ENCODE assay signal across 8 cellular contexts in the genomic region with DNA sequence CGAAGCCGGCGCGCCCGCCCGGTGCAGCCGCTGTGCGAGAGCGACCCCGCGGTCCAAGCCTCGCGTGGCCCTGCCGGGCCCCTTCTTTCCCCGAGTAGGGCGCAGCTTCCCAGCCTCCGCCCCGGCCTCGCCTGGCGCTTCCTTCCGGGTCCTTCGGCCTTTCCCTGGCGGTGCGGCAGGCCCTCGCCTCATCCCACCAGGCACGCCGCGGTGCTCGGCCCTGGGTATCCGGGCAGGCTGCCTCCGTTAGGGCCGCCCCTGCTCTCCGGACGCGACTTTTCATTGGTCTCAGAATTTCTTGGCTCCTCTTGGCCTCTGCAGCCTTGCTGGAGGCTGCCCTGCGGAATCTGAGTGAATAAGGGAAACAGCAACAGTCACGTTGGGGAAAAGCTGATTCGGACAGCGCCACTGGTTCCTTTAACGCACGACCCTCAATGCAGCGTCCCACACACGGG. TPM values are rescaled to one million over a fixed set of nuclear protein-coding genes. Genes with fewer than 3 reads are reported as not detected.
DNase-seq lines count a peak whose midpoint lies in the region; ATAC-seq and TF ChIP-seq lines count a peak whose summit lies in the region.

No MANE protein-coding gene starts in this region.

- WGBS in upper lobe of left lung, 2 donors: 0% methylated on average over 8 to 40 of the region's 43 CpGs

- peaks cover 31% of the 10 kb centered on the region for H3K79me2 ChIP-seq in neural progenitor cell (ENCODE audit: low read depth)

- no peak for TF ChIP-seq EP300 in upper lobe of left lung (IDR thresholded peaks at IDR 0.05)

- peak overlapping the region; percentile 26 for H2AFZ ChIP-seq in neural progenitor cell (replicated peaks)

- H4K20me1 ChIP-seq in neural progenitor cell (ENCODE audit: low read depth): peaks cover 6% of the 10 kb centered on the region

- H3K27me3 Mint-ChIP-seq in neural progenitor cell (ENCODE audit: insufficient read depth, low read depth): peaks cover 3% of the 10 kb centered on the region

- peak in 1 of 4 donors; percentile 62 for TF ChIP-seq POLR2A in upper lobe of left lung (IDR thresholded peaks at IDR 0.05)

- H3K9ac ChIP-seq in neural progenitor cell: peak overlapping the region; percentile 90

- H3K27ac ChIP-seq in neural progenitor cell (peak overlapping the region; percentile 92), upper lobe of left lung (peak overlapping the region; percentile 96 to 100 (median 99))

- no peaks in the 10 kb centered on the region for H3K9me3 ChIP-seq in neural progenitor cell (ENCODE audit: low read depth)
- H3K9me3 ChIP-seq in upper lobe of left lung: no peaks in the 10 kb centered on the region

- peaks cover 3% of the 10 kb centered on the region for H3K9me3 Mint-ChIP-seq in neural progenitor cell

- H3K27ac Mint-ChIP-seq in neural progenitor cell: no peak overlapping the region

- TF ChIP-seq CTCF in AG09319 (IDR thresholded peaks at IDR 0.05; ENCODE audit: low read depth, low read length): no peak
- peak; percentile 9 for TF ChIP-seq CTCF in neural progenitor cell (IDR thresholded peaks at IDR 0.05)
- peak in 2 of 6 experiments; percentile 43 to 44 for TF ChIP-seq CTCF in upper lobe of left lung (IDR thresholded peaks at IDR 0.05)

- peak overlapping the region; percentile 99 for H3K4me2 ChIP-seq in neural progenitor cell

- H3F3A ChIP-seq in neural progenitor cell (ENCODE audit: low read depth): peaks cover 47% of the 10 kb centered on the region

- peaks cover 31% of the 10 kb centered on the region for H3K4me1 Mint-ChIP-seq in neural progenitor cell

- peaks cover 22% of the 10 kb centered on the region for H3K36me3 Mint-ChIP-seq in neural progenitor cell

- H3K4me1 ChIP-seq in neural progenitor cell (peaks cover 7% of the 10 kb centered on the region), upper lobe of left lung (peaks cover 29 to 56% (median 35%) of the 10 kb centered on the region in 4 donors)

- no peaks in the 10 kb centered on the region for H3K36me3 ChIP-seq in neural progenitor cell
- peaks cover 0 to 19% (median 10%) of the 10 kb centered on the region in 4 donors for H3K36me3 ChIP-seq in upper lobe of left lung

- H3K27me3 ChIP-seq in neural progenitor cell (no peaks in the 10 kb centered on the region), upper lobe of left lung (no peaks in the 10 kb centered on the region)

- peak; percentile 59 for DNase-seq in AG09319 (ENCODE audit: extremely low read depth, low read depth)
- peak; percentile 62 for DNase-seq in NCI-H69 (lab: John Stamatoyannopoulos, UW)
- peak; percentile 29 for DNase-seq in activated effector memory CD4-positive, alpha-beta T cell treated with Interleukin-2 at 50 U/mL for 16 hours
- peak; percentile 75 for DNase-seq in foreskin melanocyte
- no peak for DNase-seq in neural progenitor cell (ENCODE audit: low spot score)
- DNase-seq in upper lobe of left lung: peak in 1 of 2 donors; percentile 76

- ATAC-seq in GM18517 (IDR thresholded peaks at IDR 0.05; ENCODE audit: unreplicated experiment) (peak; percentile 28), HG02981 (IDR thresholded peaks at IDR 0.05; ENCODE audit: unreplicated experiment) (peak; percentile 28), upper lobe of left lung (ENCODE audit: low FRiP score in 2 of 2) (peak; percentile 54 to 67)

- H3K4me3 Mint-ChIP-seq in neural progenitor cell: peak overlapping the region; percentile 92

- peak overlapping the region; percentile 93 for H3K4me3 ChIP-seq in neural progenitor cell
- peak overlapping the region; percentile 14 to 100 (median 97) for H3K4me3 ChIP-seq in upper lobe of left lung

RNA-seq across cellular contexts. Expression of gene UVSSA, which starts 0.4 kb away (rescaled TPM):
- total RNA-seq in neural progenitor cell (ENCODE audit: low replicate concordance): 10.9 and 19.2 TPM in 2 replicates
- 100 to 1,000 TPM in 1 of 6 donors, 10 to 100 TPM in 5; 15.2 to 138 (median 46.5) TPM for total RNA-seq in upper lobe of left lung

RNA-seq across cellular contexts. Expression of gene MAEA, which starts 57.7 kb away (rescaled TPM):
- total RNA-seq in neural progenitor cell (ENCODE audit: low replicate concordance) (38.2 and 68.6 TPM in 2 replicates), upper lobe of left lung (100 to 1,000 TPM in 1 of 6 donors, 10 to 100 TPM in 5; 58.5 to 289 (median 73.0) TPM)

RNA-seq across cellular contexts. Expression of gene NKX1-1, which starts 58.8 kb away (rescaled TPM):
- not detected in 2 replicates for total RNA-seq in neural progenitor cell (ENCODE audit: low replicate concordance)
- not detected for total RNA-seq in upper lobe of left lung
